In genomic region chr19:54971446-54971845, GRCh38 we compare ENCODE assay signal across 12 cellular contexts. TPM values are rescaled to one million over a fixed set of nuclear protein-coding genes. Genes with fewer than 3 reads are reported as not detected.
"Had no signal": no experiment of that assay in that cellular context is flagged by ENCODE, and none has a peak within 500 bp of the region (broad histone marks: within the 10 kb centered on the region; RNA-seq: fewer than 3 reads in every experiment).

No MANE protein-coding gene starts in this region.

RNA-seq across cellular contexts. Expression of gene NLRP7, which starts 24.1 kb away (rescaled TPM):
- total RNA-seq: stomach, subcutaneous adipose tissue, suprapubic skin, temporal lobe, thoracic aorta, thyroid gland, tibial nerve, transverse colon, upper lobe of right lung, ureter, urinary bladder, vagina had no signal
